Comparison of ENCODE assay signal across 25 cellular contexts in genomic region chr12:31309279-31309678, GRCh38.
"Had no signal": no experiment of that assay in that cellular context is flagged by ENCODE, and none has a peak within 500 bp of the region (broad histone marks: within the 10 kb centered on the region; RNA-seq: fewer than 3 reads in every experiment).

No MANE protein-coding gene starts in this region.

- H3K4me2 ChIP-seq: hepatocyte had no signal

- H3K4me1 ChIP-seq: left ventricle myocardium inferior, parathyroid adenoma, right atrium auricular region, suprapubic skin, tibial artery had no signal

- H3K27me3 ChIP-seq: hepatocyte, neural progenitor cell, neutrophil, right atrium auricular region, suprapubic skin, tibial artery, uterus had no signal

- H3K9ac ChIP-seq: neural progenitor cell, parathyroid adenoma had no signal

- H2AFZ ChIP-seq: hepatocyte, neural progenitor cell, parathyroid adenoma had no signal

- ATAC-seq: natural killer cell; sciatic nerve; stimulated activated effector memory CD8-positive, alpha-beta T cell treated with anti-CD3 and anti-CD28 coated beads, Interleukin-12 subunit alpha, Interleukin-12 subunit beta, amount 100 ng/mL, for 72 hours had no signal

- H3K27ac ChIP-seq: hepatocyte, left ventricle myocardium inferior, neural progenitor cell, neutrophil, parathyroid adenoma, right atrium auricular region, skin epidermis, suprapubic skin, thoracic aorta, tibial artery, uterus had no signal

- H3K36me3 ChIP-seq: right atrium auricular region, thoracic aorta, tibial artery, uterus had no signal

- H3K4me3 ChIP-seq: hepatocyte, left ventricle myocardium inferior, lung, right atrium auricular region, skin epidermis, suprapubic skin, thoracic aorta, tibial artery, uterus had no signal

- H3K9me3 ChIP-seq: left ventricle myocardium inferior, neutrophil, right atrium auricular region, suprapubic skin, thoracic aorta, tibial artery, uterus had no signal

- DNase-seq: islet precursor cell; left ventricle myocardium inferior; mesendoderm; naive B cell; natural killer cell; nephron progenitor cell; occipital lobe; stimulated activated CD4-positive, alpha-beta T cell treated with anti-CD3 and anti-CD28 coated beads, Interleukin-12 subunit alpha, Interleukin-12 subunit beta, amount 100 ng/mL, for 4 hours; stimulated activated CD4-positive, alpha-beta T cell treated with anti-CD3 and anti-CD28 coated beads, Interleukin-15, amount 100 ng/mL, for 24 hours; stimulated activated CD4-positive, alpha-beta T cell treated with anti-CD3 and anti-CD28 coated beads, Interleukin-2, amount 100 ng/mL, for 24 hours; stimulated activated CD4-positive, alpha-beta T cell treated with anti-CD3 and anti-CD28 coated beads, Interleukin-4, amount 100 ng/mL, for 1 hour; stimulated activated naive CD4-positive, alpha-beta T cell; tibial artery; uterus had no signal
